In genomic region chr11:67463680-67464410, GRCh38 we compare ENCODE assay signal across 1 cellular context.
TF ChIP-seq lines count a peak whose summit lies in the region.

No MANE protein-coding gene starts in this region.

TF ChIP-seq in IMR-90, 13 proteins besides CTCF, POLR2A, EP300 and RAD21:
- no peak for TF ChIP-seq MXI1 (IDR thresholded peaks at IDR 0.05; ENCODE audit: borderline replicate concordance, low read depth, low read length)
- no peak for TF ChIP-seq USF2 (IDR thresholded peaks at IDR 0.05; ENCODE audit: low read depth, low read length)
- no peak for TF ChIP-seq RFX5 (IDR thresholded peaks at IDR 0.05; ENCODE audit: low read depth, low read length)
- TF ChIP-seq NFE2L2 (IDR thresholded peaks at IDR 0.05; ENCODE audit: low read depth, low read length) = no peak
- no peak for TF ChIP-seq SMC3 (IDR thresholded peaks at IDR 0.05; ENCODE audit: low read depth, low read length)
- no peak for TF ChIP-seq CHD1 (IDR thresholded peaks at IDR 0.05; ENCODE audit: low read depth, low read length)
- TF ChIP-seq BHLHE40 (IDR thresholded peaks at IDR 0.05; ENCODE audit: low read depth, low read length) = no peak
- no peak for TF ChIP-seq ELK1 (IDR thresholded peaks at IDR 0.05; ENCODE audit: borderline replicate concordance, low read depth, low read length)
- TF ChIP-seq CEBPB (IDR thresholded peaks at IDR 0.05; ENCODE audit: low read depth, low read length) = no peak
- no peak for TF ChIP-seq RCOR1 (IDR thresholded peaks at IDR 0.05; ENCODE audit: insufficient replicate concordance, low read length)
- TF ChIP-seq MAFK (IDR thresholded peaks at IDR 0.05; ENCODE audit: low read depth, low read length) = no peak
- TF ChIP-seq MAZ (IDR thresholded peaks at IDR 0.05; ENCODE audit: borderline replicate concordance, low read depth, low read length) = no peak
- TF ChIP-seq FOS (IDR thresholded peaks at IDR 0.05; ENCODE audit: low read depth, low read length) = no peak
